In genomic region chr11:70156291-70157037, GRCh38 we compare ENCODE assay signal across 17 cellular contexts. TPM values are rescaled to one million over a fixed set of nuclear protein-coding genes. Genes with fewer than 3 reads are reported as not detected.
DNase-seq lines count a peak whose midpoint lies in the region; ATAC-seq and TF ChIP-seq lines count a peak whose summit lies in the region.
"Had no signal": no experiment of that assay in that cellular context is flagged by ENCODE, and none has a peak within 500 bp of the region (broad histone marks: within the 10 kb centered on the region; RNA-seq: fewer than 3 reads in every experiment).

No MANE protein-coding gene starts in this region.

- WGBS in IMR-90 (ENCODE audit: extremely low coverage in 2 of 2, insufficient read length in 1 of 2), 2 experiments: 96% methylated on average over 3 of the region's 18 CpGs; no CpG with 5 or more reads in 1 of the 2 experiments
- 88 to 89% methylated on average over 18 of the region's 18 CpGs for WGBS in thyroid gland, 2 donors

- in situ Hi-C loops in IMR-90 (cut with MboI; ENCODE audit: low sequenced_read_pairs): no loop called here

- dilution Hi-C loops in IMR-90 (cut with HindIII; ENCODE audit: low sequenced_read_pairs, unreplicated experiment): loop anchor here (25.0 kb wide), 1 partner anchor 244 kb away; no protein-coding TSS in a partner anchor

- no peak overlapping the region for H4K5ac ChIP-seq in IMR-90 (ENCODE audit: low read depth, low read length)

- no peak for ATAC-seq in IMR-90 (ENCODE audit: low read depth)
- no peak for ATAC-seq in GM18867 (IDR thresholded peaks at IDR 0.05; ENCODE audit: unreplicated experiment)

- H2AK9ac ChIP-seq in IMR-90 (replicated peaks; ENCODE audit: low read depth, low read length, poor library complexity): peak overlapping the region; percentile 19

- no peak overlapping the region for H2AFZ ChIP-seq in IMR-90 (replicated peaks; ENCODE audit: low read length, poor library complexity)
- no peak overlapping the region for H2AFZ ChIP-seq in osteoblast (ENCODE audit: low read length)

- peaks cover 91% of the 10 kb centered on the region for H3K4me1 ChIP-seq in BLaER1
- peaks cover 2% of the 10 kb centered on the region; the same call in 1 of the 2 replicates for H3K4me1 ChIP-seq in IMR-90 (ENCODE audit: control insufficient read depth, insufficient read depth, low read length)
- peaks cover 3% of the 10 kb centered on the region for H3K4me1 ChIP-seq in osteoblast (ENCODE audit: insufficient read depth, low read length)
- no peaks in the 10 kb centered on the region for H3K4me1 ChIP-seq in thyroid gland

- no peak overlapping the region for H3K18ac ChIP-seq in IMR-90 (ENCODE audit: low read depth, low read length)

- TF ChIP-seq POLR2A in IMR-90 (IDR thresholded peaks at IDR 0.05; ENCODE audit: low read depth, low read length) (no peak), thyroid gland (IDR thresholded peaks at IDR 0.05) (no peak)

- no peak overlapping the region for H3K4ac ChIP-seq in IMR-90 (ENCODE audit: low read depth, low read length)

- no peak overlapping the region for H4K8ac ChIP-seq in IMR-90 (ENCODE audit: low read depth in 2 of 2, low read length in 2 of 2)

- no peaks in the 10 kb centered on the region for H3K4me1 Mint-ChIP-seq in activated T-cell treated with anti-CD3 and anti-CD28 coated beads, Interleukin-2, amount 50 U/mL, for 24 hours (ENCODE audit: low read depth)

- TF ChIP-seq RAD21 in IMR-90 (IDR thresholded peaks at IDR 0.05; ENCODE audit: low read length): no peak

- H2AK5ac ChIP-seq in IMR-90 (ENCODE audit: low read depth, low read length): no peak overlapping the region

- no peak for TF ChIP-seq CTCF in IMR-90 (conservative IDR thresholded peaks at IDR 0.05; ENCODE audit: low read depth, low read length)
- TF ChIP-seq CTCF in epithelial cell of esophagus (IDR thresholded peaks at IDR 0.05; ENCODE audit: insufficient read depth, low read depth, low read length, missing control alignments): no peak
- no peak for TF ChIP-seq CTCF in osteoblast (IDR thresholded peaks at IDR 0.05; ENCODE audit: extremely low read depth, low read depth, low read length)
- TF ChIP-seq CTCF in thyroid gland (IDR thresholded peaks at IDR 0.05): no peak

- H4K20me1 ChIP-seq in BLaER1 (no peaks in the 10 kb centered on the region), IMR-90 (ENCODE audit: insufficient read depth, low read length) (no peaks in the 10 kb centered on the region), osteoblast (ENCODE audit: insufficient read depth, low read length) (no peaks in the 10 kb centered on the region)

- no peaks in the 10 kb centered on the region for H3K36me3 Mint-ChIP-seq in activated T-cell treated with anti-CD3 and anti-CD28 coated beads, Interleukin-2, amount 50 U/mL, for 24 hours (ENCODE audit: low read depth)

- no peaks in the 10 kb centered on the region for H3K9me3 Mint-ChIP-seq in activated T-cell treated with anti-CD3 and anti-CD28 coated beads, Interleukin-2, amount 50 U/mL, for 24 hours
- H3K9me3 Mint-ChIP-seq: CD4-positive, alpha-beta T cell; HFFc6 had no signal

- POLR2A ChIA-PET in IMR-90 (lab: Charles Lee; ENCODE audit: unreplicated experiment): no interaction called here

- H2BK5ac ChIP-seq in IMR-90 (ENCODE audit: low read depth, low read length, poor library complexity, severe bottlenecking): no peak overlapping the region

- no peak overlapping the region for H2BK15ac ChIP-seq in IMR-90 (ENCODE audit: low read depth, low read length)

- peak overlapping the region; percentile 96 for H3K4me2 ChIP-seq in BLaER1
- H3K4me2 ChIP-seq in IMR-90 (ENCODE audit: low read depth, low read length): no peak overlapping the region
- no peak overlapping the region for H3K4me2 ChIP-seq in osteoblast (ENCODE audit: insufficient read depth, low read length)

- no peaks in the 10 kb centered on the region for H3K27me3 Mint-ChIP-seq in activated T-cell treated with anti-CD3 and anti-CD28 coated beads, Interleukin-2, amount 50 U/mL, for 24 hours
- H3K27me3 Mint-ChIP-seq: CD4-positive, alpha-beta T cell had no signal

- no peaks in the 10 kb centered on the region for H3K79me2 ChIP-seq in osteoblast (ENCODE audit: insufficient read depth, low read length)

- H3K36me3 ChIP-seq in BLaER1: no peaks in the 10 kb centered on the region
- H3K36me3 ChIP-seq in IMR-90 (ENCODE audit: control insufficient read depth, insufficient read depth, low read length): peaks cover 4% of the 10 kb centered on the region; the same call in 1 of the 2 replicates
- H3K36me3 ChIP-seq in osteoblast (ENCODE audit: insufficient read depth, low read length): no peaks in the 10 kb centered on the region
- H3K36me3 ChIP-seq in thyroid gland: no peaks in the 10 kb centered on the region

- H2BK120ac ChIP-seq in IMR-90 (ENCODE audit: low read depth, low read length): no peak overlapping the region

- H3K9ac ChIP-seq in BLaER1 (no peak overlapping the region; the same call in 1 of the 2 replicates), IMR-90 (ENCODE audit: low read depth, low read length) (no peak overlapping the region)

- H3K56ac ChIP-seq in IMR-90 (ENCODE audit: extremely low read depth, insufficient read depth, low read length): no peak overlapping the region

- H4K91ac ChIP-seq in IMR-90 (ENCODE audit: insufficient read depth, low read depth, low read length): no peak overlapping the region

- no peak overlapping the region for H3K23ac ChIP-seq in IMR-90 (ENCODE audit: low read depth, low read length)

- no peaks in the 10 kb centered on the region for H3K79me1 ChIP-seq in IMR-90 (ENCODE audit: low read depth in 1 of 2, low read length in 2 of 2)

- intact Hi-C loops in IMR-90 (cut with micrococcal nuclease): no loop called here
- intact Hi-C loops in thyroid gland (cut with DNase I): no loop called here

- no peak for DNase-seq in IMR-90
- DNase-seq in epithelial cell of esophagus (ENCODE audit: low read depth): peak; percentile 91
- DNase-seq in osteoblast (ENCODE audit: insufficient read length, low spot score, missing footprints): peak; percentile 61
- DNase-seq in activated T-cell treated with anti-CD3 and anti-CD28 coated beads, Interleukin-2, amount 50 U/mL, for 24 hours: no peak
- DNase-seq in thyroid gland: no peak
- no peak for DNase-seq in substantia nigra (lab: John Stamatoyannopoulos, UW)
- DNase-seq: 8988T; AML-193; C1 segment of cervical spinal cord; Calu3; CD4-positive, alpha-beta T cell; DMS 273 treated with DMSO at 0.1 percent for 48 hours; HCEC 1CT; HFFc6 had no signal

- H3K27me3 ChIP-seq in BLaER1 (no peaks in the 10 kb centered on the region), IMR-90 (ENCODE audit: control insufficient read depth, insufficient read depth, low read length) (no peaks in the 10 kb centered on the region), osteoblast (ENCODE audit: insufficient read depth, low read length) (peaks cover 10% of the 10 kb centered on the region), thyroid gland (no peaks in the 10 kb centered on the region)

- CTCF ChIA-PET in IMR-90 (lab: Yijun Ruan, JAX): no interaction called here

- no peak overlapping the region for H3K14ac ChIP-seq in IMR-90 (replicated peaks; ENCODE audit: low read depth, low read length)

- H2BK20ac ChIP-seq in IMR-90 (ENCODE audit: low read depth, low read length): no peak overlapping the region

- H3K27ac Mint-ChIP-seq in activated T-cell treated with anti-CD3 and anti-CD28 coated beads, Interleukin-2, amount 50 U/mL, for 24 hours: no peak overlapping the region
- H3K27ac Mint-ChIP-seq: CD4-positive, alpha-beta T cell; HFFc6 had no signal

- H3K9me3 ChIP-seq in BLaER1: peaks cover 3% of the 10 kb centered on the region; the same call in 1 of the 2 replicates
- no peaks in the 10 kb centered on the region for H3K9me3 ChIP-seq in IMR-90 (ENCODE audit: control insufficient read depth, insufficient read depth, low read length)
- no peaks in the 10 kb centered on the region for H3K9me3 ChIP-seq in osteoblast (ENCODE audit: low read depth, low read length)
- H3K9me3 ChIP-seq in thyroid gland: no peaks in the 10 kb centered on the region

- H3K27ac ChIP-seq in BLaER1 (peak overlapping the region; percentile 81; the same call in 1 of the 2 replicates), IMR-90 (ENCODE audit: insufficient read depth, low read length) (no peak overlapping the region), osteoblast (ENCODE audit: low read depth, low read length) (no peak overlapping the region), thyroid gland (no peak overlapping the region), substantia nigra (ENCODE audit: low read depth, low read length, poor library complexity, severe bottlenecking) (no peak overlapping the region)
- H3K27ac ChIP-seq: HL-60 had no signal

- H3K9me1 ChIP-seq in IMR-90 (ENCODE audit: insufficient read depth, low read length): no peaks in the 10 kb centered on the region

- H3K4me3 ChIP-seq in BLaER1 (no peak overlapping the region), IMR-90 (ENCODE audit: insufficient read depth, low read depth, low read length) (no peak overlapping the region), epithelial cell of esophagus (ENCODE audit: low read length) (no peak overlapping the region), osteoblast (ENCODE audit: insufficient read depth, low read length) (no peak overlapping the region), thyroid gland (replicated peaks in 1 of 3) (no peak overlapping the region)

- H3K4me3 Mint-ChIP-seq in activated T-cell treated with anti-CD3 and anti-CD28 coated beads, Interleukin-2, amount 50 U/mL, for 24 hours: no peak overlapping the region
- H3K4me3 Mint-ChIP-seq: CD4-positive, alpha-beta T cell; HFFc6 had no signal

- BruUV-seq in IMR-90 (replicated peaks; lab: Mats Ljungman, UMichigan): no TSS peak

TF ChIP-seq in IMR-90, 13 proteins besides CTCF, POLR2A, EP300 and RAD21 (continues in another document):
- TF ChIP-seq RFX5 (IDR thresholded peaks at IDR 0.05; ENCODE audit: low read depth, low read length): no peak
- TF ChIP-seq BHLHE40 (IDR thresholded peaks at IDR 0.05; ENCODE audit: low read depth, low read length): no peak
- TF ChIP-seq, protein P1, sequence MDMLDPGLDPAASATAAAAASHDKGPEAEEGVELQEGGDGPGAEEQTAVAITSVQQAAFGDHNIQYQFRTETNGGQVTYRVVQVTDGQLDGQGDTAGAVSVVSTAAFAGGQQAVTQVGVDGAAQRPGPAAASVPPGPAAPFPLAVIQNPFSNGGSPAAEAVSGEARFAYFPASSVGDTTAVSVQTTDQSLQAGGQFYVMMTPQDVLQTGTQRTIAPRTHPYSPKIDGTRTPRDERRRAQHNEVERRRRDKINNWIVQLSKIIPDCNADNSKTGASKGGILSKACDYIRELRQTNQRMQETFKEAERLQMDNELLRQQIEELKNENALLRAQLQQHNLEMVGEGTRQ (IDR thresholded peaks at IDR 0.05; ENCODE audit: low read depth, low read length): no peak
- TF ChIP-seq SMC3 (IDR thresholded peaks at IDR 0.05; ENCODE audit: low read depth, low read length): no peak
- no peak for TF ChIP-seq MAFK (IDR thresholded peaks at IDR 0.05; ENCODE audit: low read depth, low read length)
- TF ChIP-seq FOS (IDR thresholded peaks at IDR 0.05; ENCODE audit: low read depth, low read length): no peak

RNA-seq across cellular contexts. Expression of gene FADD, which starts 46.6 kb away (rescaled TPM):
- 44.4 and 47.2 TPM in 2 replicates for total RNA-seq in IMR-90 (2012; rRNA removed)
- polyA plus RNA-seq in IMR-90 (2012; rRNA removed): 33.8 and 38.1 TPM in 2 replicates
- polyA plus RNA-seq in IMR-90 (2012; cell fraction: cytosol; rRNA removed): 27.3 and 43.5 TPM in 2 replicates
- 13.3 and 24.4 TPM in 2 replicates for polyA plus RNA-seq in IMR-90 (2012; cell fraction: nucleus; rRNA removed; ENCODE audit: low replicate concordance)
- 52.2 and 53.2 TPM in 2 replicates for total RNA-seq in osteoblast
- 10 to 100 TPM; 18.1 to 32.6 (median 21.1) TPM for total RNA-seq in thyroid gland

Comparison
In these comparisons a context has a peak if more than half of its experiments do, and no peak if none do; other contexts are left out.
1. DNase-seq: peak in epithelial cell of esophagus (single experiment) and osteoblast (single experiment); none in IMR-90 (single experiment), activated T-cell treated with anti-CD3 and anti-CD28 coated beads, Interleukin-2, amount 50 U/mL, for 24 hours (single experiment), thyroid gland (0 of 2) and substantia nigra (0 of 49).